8 cellular contexts compared by ENCODE assay signal in the genomic region with DNA sequence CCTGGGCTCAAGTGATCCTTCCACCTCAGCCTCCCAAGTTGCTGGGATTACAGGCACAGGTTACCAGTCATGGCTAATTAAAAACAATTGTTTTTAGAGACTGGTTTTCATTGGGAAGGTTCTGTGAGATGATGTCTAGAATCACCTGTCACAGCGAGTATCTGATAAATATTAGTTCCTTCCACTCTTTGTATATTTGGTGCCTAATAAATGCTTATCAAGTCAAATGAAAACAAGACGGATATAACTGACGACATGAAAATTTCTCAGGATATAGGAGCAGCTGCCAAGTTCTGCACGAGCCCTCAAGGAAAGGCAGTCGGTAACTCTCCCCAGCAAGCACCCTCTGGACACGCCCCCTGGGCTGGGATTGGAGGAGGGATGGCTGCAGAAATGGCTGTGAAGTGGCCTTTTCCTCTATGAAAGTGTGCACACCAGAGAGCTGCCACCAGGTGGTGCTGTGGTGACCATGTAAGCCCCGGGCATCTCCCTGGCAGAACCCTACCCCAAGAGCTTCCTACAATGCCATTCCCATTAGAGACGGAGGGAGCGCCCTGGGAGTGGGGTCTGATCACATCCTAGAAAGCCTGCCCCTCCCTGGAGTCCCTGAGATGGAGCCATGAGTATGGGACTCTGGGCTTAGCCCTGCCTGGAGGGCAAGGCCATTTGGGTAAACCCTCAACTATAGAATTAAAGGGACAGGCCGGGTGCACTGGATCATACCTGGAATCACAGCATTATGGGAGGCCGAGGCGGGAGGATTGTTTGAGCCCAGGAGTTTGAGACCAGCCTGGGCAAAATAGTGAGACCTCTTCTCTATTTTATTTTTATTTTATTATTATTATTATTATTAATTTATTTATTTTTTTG.
A peak's percentile ranks its signal among the peaks of the same experiment; 100 is the strongest.
DNase-seq lines count a peak whose midpoint lies in the region; ATAC-seq and TF ChIP-seq lines count a peak whose summit lies in the region.

No MANE protein-coding gene starts in this region.

- TF ChIP-seq CTCF in DND-41 (IDR thresholded peaks at IDR 0.05; ENCODE audit: borderline replicate concordance, extremely low read depth, low read length, poor library complexity, severe bottlenecking) (peak; percentile 95), cardiac fibroblast (IDR thresholded peaks at IDR 0.05; ENCODE audit: low read depth, low read length) (peak; percentile 88)

- no peak overlapping the region for H3K4me3 ChIP-seq in DND-41 (ENCODE audit: low read depth in 1 of 2, low read length in 2 of 2)
- no peak overlapping the region for H3K4me3 ChIP-seq in cardiac fibroblast (replicated peaks in 1 of 2; ENCODE audit: low read depth in 2 of 2, low read length in 2 of 2)

- H3K9ac ChIP-seq in DND-41 (ENCODE audit: low read depth, low read length), result no peak overlapping the region

- H4K20me1 ChIP-seq in DND-41 (ENCODE audit: insufficient read depth, low read length), result no peaks in the 10 kb centered on the region

- no peaks in the 10 kb centered on the region for H3K36me3 ChIP-seq in DND-41 (ENCODE audit: insufficient read depth, low read length)

- H2AFZ ChIP-seq in DND-41 (ENCODE audit: low read depth, low read length), result 0 out of 2 replicates have a peak overlapping the region, but pooled peaks have one; percentile 6

- no peaks in the 10 kb centered on the region for H3K79me2 ChIP-seq in DND-41 (ENCODE audit: insufficient read depth, low read length)

- H3K4me2 ChIP-seq in DND-41 (ENCODE audit: insufficient read depth, low read length), result no peak overlapping the region

- no peaks in the 10 kb centered on the region for H3K9me3 ChIP-seq in DND-41 (ENCODE audit: insufficient read depth, low read length, severe bottlenecking)

- ATAC-seq in DND-41 (ENCODE audit: insufficient read depth, low read depth) (peak; percentile 99), HG02981 (IDR thresholded peaks at IDR 0.05; ENCODE audit: unreplicated experiment) (peak; percentile 71), HG02938 (IDR thresholded peaks at IDR 0.05; ENCODE audit: unreplicated experiment) (no peak)

- no peak overlapping the region for H3K27ac ChIP-seq in DND-41 (ENCODE audit: low read length)

- H3K27me3 ChIP-seq in DND-41 (ENCODE audit: insufficient read depth, low read length, poor library complexity), result no peaks in the 10 kb centered on the region

- DNase-seq in DND-41 (peak; percentile 89), NCI-H446 (lab: John Stamatoyannopoulos, UW) (peak; percentile 91 to 96), cardiac fibroblast (ENCODE audit: low read depth in 2 of 2) (peak; percentile 97), kidney glomerular epithelial cell (lab: John Stamatoyannopoulos, UW) (peak; percentile 90)
- peak; percentile 57 to 71 (median 66) for DNase-seq in activated CD4-positive, CD25-positive, alpha-beta regulatory T cell (lab: John Stamatoyannopoulos, UW)
- peak; percentile 60 for DNase-seq in stimulated activated CD4-positive, alpha-beta T cell treated with anti-CD3 and anti-CD28 coated beads, Interleukin-2, amount 100 ng/mL, for 4 hours (ENCODE audit: low read depth)

- H3K4me1 ChIP-seq in DND-41 (ENCODE audit: insufficient read depth, low read length), result no peaks in the 10 kb centered on the region
